ENCODE assay signal across 17 cellular contexts in genomic region chr6:100809346-100809745, GRCh38.
DNase-seq lines count a peak whose midpoint lies in the region; ATAC-seq, FAIRE-seq and TF ChIP-seq lines count a peak whose summit lies in the region.
"Had no signal": no experiment of that assay in that cellular context is flagged by ENCODE, and none has a peak within 500 bp of the region (broad histone marks: within the 10 kb centered on the region; RNA-seq: fewer than 3 reads in every experiment).

No MANE protein-coding gene starts in this region.

- BruUV-seq in K562 (replicated peaks; lab: Mats Ljungman, UMichigan): no TSS peak

- TF ChIP-seq EP300 in K562 (IDR thresholded peaks at IDR 0.05; ENCODE audit: low read length): no peak

- H3K4me1 ChIP-seq in K562 (replicated peaks in 1 of 2; ENCODE audit: control insufficient read depth in 2 of 2, insufficient read depth in 2 of 2, low read length in 2 of 2): no peaks in the 10 kb centered on the region; a peak in 2 of 5 replicates
- H3K4me1 ChIP-seq: body of pancreas, SJCRH30, upper lobe of left lung had no signal

- H3K9me1 ChIP-seq in K562 (ENCODE audit: control insufficient read depth, insufficient read depth, low read length): no peaks in the 10 kb centered on the region

- intact Hi-C loops in K562 (cut with micrococcal nuclease): no loop called here

- no peak for TF ChIP-seq RAD21 in K562 (CRISPR knock-in tag; conservative IDR thresholded peaks at IDR 0.05 in 1 of 2, IDR thresholded peaks at IDR 0.05 in 1 of 2)

- CTCF ChIA-PET in K562 (lab: Yijun Ruan, JAX; ENCODE audit: low intra/inter-chr PET ratio): no interaction called here

- ATAC-seq in GM18520 (IDR thresholded peaks at IDR 0.05; ENCODE audit: unreplicated experiment): peak; percentile 58
- peak; percentile 68 for ATAC-seq in GM21619 (IDR thresholded peaks at IDR 0.05; ENCODE audit: unreplicated experiment)
- ATAC-seq in HG03135 (IDR thresholded peaks at IDR 0.05; ENCODE audit: unreplicated experiment): peak; percentile 80
- ATAC-seq in K562: no peak
- ATAC-seq: body of pancreas; naive thymus-derived CD4-positive, alpha-beta T cell had no signal

- POLR2A ChIA-PET in K562 (lab: Yijun Ruan, JAX): no interaction called here

- no peak for TF ChIP-seq CTCF in K562 (IDR thresholded peaks at IDR 0.05 in 2 of 3, conservative IDR thresholded peaks at IDR 0.05 in 1 of 3; ENCODE audit: insufficient read depth in 2 of 3, low read depth in 1 of 3, low read length in 3 of 3)

- in situ Hi-C loops in K562 (cut with MboI): no loop called here

- no peak overlapping the region for H3K4me2 ChIP-seq in K562 (ENCODE audit: insufficient read depth, low read length)

- no peak overlapping the region for H3K27ac ChIP-seq in K562 (ENCODE audit: extremely low read depth, low read depth, low read length)
- H3K27ac ChIP-seq: body of pancreas, SJCRH30, upper lobe of left lung had no signal

- DNase-seq in K562 (ENCODE audit: extremely low read depth in 1 of 4, low spot score in 3 of 4) (no peak), NCI-H2081 (lab: John Stamatoyannopoulos, UW) (no peak), KG1 (lab: John Stamatoyannopoulos, UW) (no peak), NCI-H524 treated with DMSO at 0.1 percent for 48 hours (lab: John Stamatoyannopoulos, UW) (no peak), DMS 273 treated with DMSO at 0.1 percent for 48 hours (lab: John Stamatoyannopoulos, UW) (no peak)
- DNase-seq: activated CD4-positive, CD25-positive, alpha-beta regulatory T cell; body of pancreas; naive thymus-derived CD4-positive, alpha-beta T cell; NCI-H524; SJCRH30; upper lobe of left lung had no signal

- 92% methylated on average over 1 of the region's 1 CpG for WGBS in K562 (ENCODE audit: insufficient coverage, low coverage, missing lambda C conversion rate)

- no peak overlapping the region for H3K9ac ChIP-seq in K562 (ENCODE audit: insufficient read depth in 1 of 2, low read depth in 2 of 2, low read length in 2 of 2)

- H3K36me3 ChIP-seq in K562 (ENCODE audit: control insufficient read depth, insufficient read depth, low read length): peaks cover 5% of the 10 kb centered on the region; the same call in 2 of the 3 replicates

- H2AFZ ChIP-seq in K562 (ENCODE audit: low read depth, low read length): no peak overlapping the region

- H3K4me3 ChIP-seq in K562: no peak overlapping the region
- H3K4me3 ChIP-seq: body of pancreas, lung, SJCRH30, upper lobe of left lung had no signal

- peaks cover 24% of the 10 kb centered on the region for H3K79me2 ChIP-seq in K562 (ENCODE audit: control insufficient read depth, insufficient read depth, low read length)

- TF ChIP-seq POLR2A in K562 (conservative IDR thresholded peaks at IDR 0.05): no peak

- FAIRE-seq in K562 (lab: Jason Lieb, UNC): peak; percentile 32
- FAIRE-seq: colon, islet of Langerhans had no signal

- H3K27me3 ChIP-seq in K562 (ENCODE audit: control insufficient read depth in 2 of 2, insufficient read depth in 2 of 2, low read length in 2 of 2): no peaks in the 10 kb centered on the region
- H3K27me3 ChIP-seq: body of pancreas, SJCRH30, upper lobe of left lung had no signal

- H4K20me1 ChIP-seq in K562 (replicated peaks; ENCODE audit: control insufficient read depth, insufficient read depth, low read length): no peaks in the 10 kb centered on the region

- no peaks in the 10 kb centered on the region for H3K9me3 ChIP-seq in K562 (replicated peaks; ENCODE audit: control insufficient read depth, insufficient read depth, low read depth, low read length)
- H3K9me3 ChIP-seq: body of pancreas, upper lobe of left lung had no signal

TF ChIP-seq in K562, 482 proteins besides CTCF, POLR2A, EP300 and RAD21:
- TF ChIP-seq SMARCA4 (IDR thresholded peaks at IDR 0.05) (no peak), ZFPM2 (CRISPR knock-in tag; IDR thresholded peaks at IDR 0.05) (no peak), SLC30A9 (CRISPR knock-in tag; IDR thresholded peaks at IDR 0.05) (no peak), NRF1 (conservative IDR thresholded peaks at IDR 0.05 in 1 of 2, IDR thresholded peaks at IDR 0.05 in 1 of 2) (no peak), GMEB1 (CRISPR knock-in tag; IDR thresholded peaks at IDR 0.05) (no peak), ZNF584 (CRISPR knock-in tag; IDR thresholded peaks at IDR 0.05; ENCODE audit: low read depth) (no peak), MTA1 (IDR thresholded peaks at IDR 0.05; ENCODE audit: borderline replicate concordance) (no peak), NEUROD1 (IDR thresholded peaks at IDR 0.05; ENCODE audit: borderline replicate concordance, low read depth, low read length, partially characterized antibody) (no peak)
